Comparison of ENCODE assay signal across 1 cellular context in the genomic region with DNA sequence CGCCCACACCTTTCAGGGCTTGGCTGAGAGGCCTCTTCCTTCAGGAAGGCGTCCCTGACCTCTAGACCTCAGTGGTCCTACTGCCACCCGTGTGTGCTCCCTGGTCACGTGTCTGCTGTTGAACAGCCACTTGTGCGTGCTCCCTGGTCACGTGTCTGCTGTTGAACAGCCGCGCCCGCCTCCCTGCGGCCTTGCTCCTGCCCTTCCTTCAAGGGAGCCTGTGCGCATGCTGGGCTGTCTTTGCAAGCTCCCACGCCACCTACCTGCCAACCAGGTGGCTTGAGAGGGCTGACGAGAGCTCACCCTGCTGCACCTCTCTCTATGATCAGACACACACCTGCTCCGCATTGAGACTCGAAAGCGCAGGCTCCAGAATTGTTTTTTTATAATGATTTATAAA.
TF ChIP-seq lines count a peak whose summit lies in the region.

No MANE protein-coding gene starts in this region.

TF ChIP-seq in WTC11, 78 proteins besides CTCF, POLR2A, EP300 and RAD21 (continued from another document):
- TF ChIP-seq ELF4 (CRISPR knock-in tag; IDR thresholded peaks at IDR 0.05; ENCODE audit: low read depth) (no peak), ZNF512 (CRISPR knock-in tag; IDR thresholded peaks at IDR 0.05; ENCODE audit: borderline replicate concordance) (no peak), ZNF423 (CRISPR knock-in tag; IDR thresholded peaks at IDR 0.05) (no peak), CBFB (CRISPR knock-in tag; IDR thresholded peaks at IDR 0.05; ENCODE audit: low read depth) (no peak), ZNF219 (CRISPR knock-in tag; IDR thresholded peaks at IDR 0.05; ENCODE audit: borderline replicate concordance) (no peak), E2F4 (CRISPR knock-in tag; IDR thresholded peaks at IDR 0.05; ENCODE audit: borderline replicate concordance, low read depth) (no peak)
- TF ChIP-seq, protein P1, sequence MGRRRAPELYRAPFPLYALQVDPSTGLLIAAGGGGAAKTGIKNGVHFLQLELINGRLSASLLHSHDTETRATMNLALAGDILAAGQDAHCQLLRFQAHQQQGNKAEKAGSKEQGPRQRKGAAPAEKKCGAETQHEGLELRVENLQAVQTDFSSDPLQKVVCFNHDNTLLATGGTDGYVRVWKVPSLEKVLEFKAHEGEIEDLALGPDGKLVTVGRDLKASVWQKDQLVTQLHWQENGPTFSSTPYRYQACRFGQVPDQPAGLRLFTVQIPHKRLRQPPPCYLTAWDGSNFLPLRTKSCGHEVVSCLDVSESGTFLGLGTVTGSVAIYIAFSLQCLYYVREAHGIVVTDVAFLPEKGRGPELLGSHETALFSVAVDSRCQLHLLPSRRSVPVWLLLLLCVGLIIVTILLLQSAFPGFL (CRISPR knock-in tag; IDR thresholded peaks at IDR 0.05; ENCODE audit: borderline replicate concordance) = no peak
- TF ChIP-seq, protein P2, sequence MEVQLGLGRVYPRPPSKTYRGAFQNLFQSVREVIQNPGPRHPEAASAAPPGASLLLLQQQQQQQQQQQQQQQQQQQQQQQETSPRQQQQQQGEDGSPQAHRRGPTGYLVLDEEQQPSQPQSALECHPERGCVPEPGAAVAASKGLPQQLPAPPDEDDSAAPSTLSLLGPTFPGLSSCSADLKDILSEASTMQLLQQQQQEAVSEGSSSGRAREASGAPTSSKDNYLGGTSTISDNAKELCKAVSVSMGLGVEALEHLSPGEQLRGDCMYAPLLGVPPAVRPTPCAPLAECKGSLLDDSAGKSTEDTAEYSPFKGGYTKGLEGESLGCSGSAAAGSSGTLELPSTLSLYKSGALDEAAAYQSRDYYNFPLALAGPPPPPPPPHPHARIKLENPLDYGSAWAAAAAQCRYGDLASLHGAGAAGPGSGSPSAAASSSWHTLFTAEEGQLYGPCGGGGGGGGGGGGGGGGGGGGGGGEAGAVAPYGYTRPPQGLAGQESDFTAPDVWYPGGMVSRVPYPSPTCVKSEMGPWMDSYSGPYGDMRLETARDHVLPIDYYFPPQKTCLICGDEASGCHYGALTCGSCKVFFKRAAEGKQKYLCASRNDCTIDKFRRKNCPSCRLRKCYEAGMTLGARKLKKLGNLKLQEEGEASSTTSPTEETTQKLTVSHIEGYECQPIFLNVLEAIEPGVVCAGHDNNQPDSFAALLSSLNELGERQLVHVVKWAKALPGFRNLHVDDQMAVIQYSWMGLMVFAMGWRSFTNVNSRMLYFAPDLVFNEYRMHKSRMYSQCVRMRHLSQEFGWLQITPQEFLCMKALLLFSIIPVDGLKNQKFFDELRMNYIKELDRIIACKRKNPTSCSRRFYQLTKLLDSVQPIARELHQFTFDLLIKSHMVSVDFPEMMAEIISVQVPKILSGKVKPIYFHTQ (CRISPR knock-in tag; IDR thresholded peaks at IDR 0.05) = no peak
- TF ChIP-seq, protein P3, sequence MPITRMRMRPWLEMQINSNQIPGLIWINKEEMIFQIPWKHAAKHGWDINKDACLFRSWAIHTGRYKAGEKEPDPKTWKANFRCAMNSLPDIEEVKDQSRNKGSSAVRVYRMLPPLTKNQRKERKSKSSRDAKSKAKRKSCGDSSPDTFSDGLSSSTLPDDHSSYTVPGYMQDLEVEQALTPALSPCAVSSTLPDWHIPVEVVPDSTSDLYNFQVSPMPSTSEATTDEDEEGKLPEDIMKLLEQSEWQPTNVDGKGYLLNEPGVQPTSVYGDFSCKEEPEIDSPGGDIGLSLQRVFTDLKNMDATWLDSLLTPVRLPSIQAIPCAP (CRISPR knock-in tag; IDR thresholded peaks at IDR 0.05) = no peak
- TF ChIP-seq, protein P4, sequence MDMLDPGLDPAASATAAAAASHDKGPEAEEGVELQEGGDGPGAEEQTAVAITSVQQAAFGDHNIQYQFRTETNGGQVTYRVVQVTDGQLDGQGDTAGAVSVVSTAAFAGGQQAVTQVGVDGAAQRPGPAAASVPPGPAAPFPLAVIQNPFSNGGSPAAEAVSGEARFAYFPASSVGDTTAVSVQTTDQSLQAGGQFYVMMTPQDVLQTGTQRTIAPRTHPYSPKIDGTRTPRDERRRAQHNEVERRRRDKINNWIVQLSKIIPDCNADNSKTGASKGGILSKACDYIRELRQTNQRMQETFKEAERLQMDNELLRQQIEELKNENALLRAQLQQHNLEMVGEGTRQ (CRISPR knock-in tag; IDR thresholded peaks at IDR 0.05) = no peak; the same call in 1 of the 2 replicates
